19 cellular contexts compared by ENCODE assay signal in genomic region chr10:69633673-69634635, GRCh38. TPM values are rescaled to one million over a fixed set of nuclear protein-coding genes. Genes with fewer than 3 reads are reported as not detected.
"Had no signal": no experiment of that assay in that cellular context is flagged by ENCODE, and none has a peak within 500 bp of the region (broad histone marks: within the 10 kb centered on the region; RNA-seq: fewer than 3 reads in every experiment).

No MANE protein-coding gene starts in this region.

- H3K4me3 ChIP-seq: left lung, lung, neural progenitor cell, ovary, prostate gland, SJSA1 had no signal

- H3K27ac ChIP-seq: left lung, neural progenitor cell, ovary, prostate gland, SJSA1 had no signal

- DNase-seq: activated CD4-positive, alpha-beta memory T cell treated with anti-CD3 and anti-CD28 coated beads for 36 hours; activated CD4-positive, alpha-beta T cell treated with anti-CD3 and anti-CD28 coated beads for 4 hours; activated naive CD4-positive, alpha-beta T cell treated with Interleukin-2 at 50 U/mL for 16 hours; activated T-cell treated with anti-CD3 and anti-CD28 coated beads, Interleukin-2, amount 50 U/mL, for 48 hours; amygdala; cerebellar nuclear complex; cortex of kidney; effector CD4-positive, alpha-beta T cell; left lung; naive B cell; stimulated activated CD4-positive, alpha-beta T cell treated with anti-CD3 and anti-CD28 coated beads, Interleukin-1b, Interleukin-23, amount 100 ng/mL, for 48 hours; stimulated activated naive B cell treated with anti-CD40 and anti-IgM and Interleukin-4, amounts not matched to agents 10 μg/mL and 1 μg/mL and 100 μg/mL, for 72 hours; T-helper 1 cell had no signal

- ATAC-seq: left lung; stimulated activated naive B cell treated with anti-CD40 and anti-IgM and Interleukin-4, amounts not matched to agents 10 μg/mL and 1 μg/mL and 100 μg/mL, for 72 hours had no signal

- H3K36me3 Mint-ChIP-seq: naive B cell; stimulated activated naive B cell treated with anti-CD40 and anti-IgM and Interleukin-4, amounts not matched to agents 10 μg/mL and 1 μg/mL and 100 μg/mL, for 72 hours had no signal

- H3K27me3 Mint-ChIP-seq: activated CD4-positive, alpha-beta memory T cell treated with anti-CD3 and anti-CD28 coated beads for 36 hours had no signal

- H3K9me3 Mint-ChIP-seq: activated CD4-positive, alpha-beta memory T cell treated with anti-CD3 and anti-CD28 coated beads for 36 hours; neural progenitor cell; stimulated activated naive B cell treated with anti-CD40 and anti-IgM and Interleukin-4, amounts not matched to agents 10 μg/mL and 1 μg/mL and 100 μg/mL, for 72 hours had no signal

- H3K4me3 Mint-ChIP-seq: activated CD4-positive, alpha-beta memory T cell treated with anti-CD3 and anti-CD28 coated beads for 36 hours; naive B cell; neural progenitor cell; stimulated activated naive B cell treated with anti-CD40 and anti-IgM and Interleukin-4, amounts not matched to agents 10 μg/mL and 1 μg/mL and 100 μg/mL, for 72 hours had no signal

- H3K27ac Mint-ChIP-seq: activated CD4-positive, alpha-beta memory T cell treated with anti-CD3 and anti-CD28 coated beads for 36 hours; neural progenitor cell; stimulated activated naive B cell treated with anti-CD40 and anti-IgM and Interleukin-4, amounts not matched to agents 10 μg/mL and 1 μg/mL and 100 μg/mL, for 72 hours had no signal

- H3K9me3 ChIP-seq: left lung, ovary, prostate gland had no signal

- H3K4me1 Mint-ChIP-seq: stimulated activated naive B cell treated with anti-CD40 and anti-IgM and Interleukin-4, amounts not matched to agents 10 μg/mL and 1 μg/mL and 100 μg/mL, for 72 hours had no signal

- H3K36me3 ChIP-seq: left lung, neural progenitor cell, ovary, prostate gland, SJSA1 had no signal

- H3K27me3 ChIP-seq: ovary had no signal

RNA-seq across cellular contexts. Expression of gene FAM241B, which starts 3.9 kb away (rescaled TPM):
- total RNA-seq: fibroblast of villous mesenchyme had no signal
